Comparison of ENCODE assay signal across 30 cellular contexts in genomic region chr4:168487821-168488162, GRCh38. TPM values are rescaled to one million over a fixed set of nuclear protein-coding genes. Genes with fewer than 3 reads are reported as not detected.
DNase-seq lines count a peak whose midpoint lies in the region; ATAC-seq, FAIRE-seq and TF ChIP-seq lines count a peak whose summit lies in the region.
"Had no signal": no experiment of that assay in that cellular context is flagged by ENCODE, and none has a peak within 500 bp of the region (broad histone marks: within the 10 kb centered on the region; RNA-seq: fewer than 3 reads in every experiment).

No MANE protein-coding gene starts in this region.

- H3K9me3 ChIP-seq in right cardiac atrium (ENCODE audit: control insufficient read depth, low read length) (no peaks in the 10 kb centered on the region), T-helper 17 cell (ENCODE audit: control insufficient read depth, low read length, poor library complexity, severe bottlenecking) (no peaks in the 10 kb centered on the region), endodermal cell (ENCODE audit: control insufficient read depth, low read length) (no peaks in the 10 kb centered on the region), tibial nerve (no peaks in the 10 kb centered on the region)
- H3K9me3 ChIP-seq: colonic mucosa, gastrocnemius medialis, neutrophil, prostate gland had no signal

- TF ChIP-seq CTCF in endodermal cell (conservative IDR thresholded peaks at IDR 0.05) (no peak), tibial nerve (IDR thresholded peaks at IDR 0.05) (no peak)

- H3K36me3 ChIP-seq in endodermal cell (ENCODE audit: control insufficient read depth, insufficient read depth, low read length) (no peaks in the 10 kb centered on the region), tibial nerve (no peaks in the 10 kb centered on the region)
- H3K36me3 ChIP-seq: brain microvascular endothelial cell, colonic mucosa, gastrocnemius medialis, neutrophil, prostate gland had no signal

- H3K9me3 Mint-ChIP-seq in stimulated activated effector memory CD8-positive, alpha-beta T cell treated with anti-CD3 and anti-CD28 coated beads, Interleukin-12 subunit alpha, Interleukin-12 subunit beta, amount 100 ng/mL, for 72 hours, result no peaks in the 10 kb centered on the region
- H3K9me3 Mint-ChIP-seq in endodermal cell, result peaks cover 2% of the 10 kb centered on the region
- H3K9me3 Mint-ChIP-seq: activated T-cell treated with anti-CD3 and anti-CD28 coated beads, Interleukin-2, amount 50 U/mL, for 72 hours; H9 had no signal

- no peak overlapping the region for H3K4me3 Mint-ChIP-seq in T-helper 17 cell
- H3K4me3 Mint-ChIP-seq in stimulated activated effector memory CD8-positive, alpha-beta T cell treated with anti-CD3 and anti-CD28 coated beads, Interleukin-12 subunit alpha, Interleukin-12 subunit beta, amount 100 ng/mL, for 72 hours, result no peak overlapping the region
- H3K4me3 Mint-ChIP-seq in endodermal cell, result no peak overlapping the region
- H3K4me3 Mint-ChIP-seq: activated CD4-positive, alpha-beta T cell treated with anti-CD3 and anti-CD28 coated beads, Interleukin-2, amount 10 ng/mL, durations not matched to agents 24 days and 14 days; B cell; H9 had no signal

- H3K4me3 ChIP-seq in right cardiac atrium (ENCODE audit: low read length), result no peak overlapping the region
- H3K4me3 ChIP-seq in endodermal cell (ENCODE audit: low read length), result no peak overlapping the region
- H3K4me3 ChIP-seq in tibial nerve, result no peak overlapping the region
- H3K4me3 ChIP-seq: colonic mucosa, gastrocnemius medialis, K562, prostate gland, skin epidermis had no signal

- H3K36me3 Mint-ChIP-seq in T-helper 17 cell (ENCODE audit: low read depth) (peaks cover 4% of the 10 kb centered on the region), endodermal cell (ENCODE audit: low read depth) (no peaks in the 10 kb centered on the region)
- H3K36me3 Mint-ChIP-seq in stimulated activated effector memory CD8-positive, alpha-beta T cell treated with anti-CD3 and anti-CD28 coated beads, Interleukin-12 subunit alpha, Interleukin-12 subunit beta, amount 100 ng/mL, for 72 hours, result no peaks in the 10 kb centered on the region

- peak overlapping the region; percentile 1 for H3K27ac Mint-ChIP-seq in T-helper 17 cell
- H3K27ac Mint-ChIP-seq in stimulated activated effector memory CD8-positive, alpha-beta T cell treated with anti-CD3 and anti-CD28 coated beads, Interleukin-12 subunit alpha, Interleukin-12 subunit beta, amount 100 ng/mL, for 72 hours, result no peak overlapping the region
- H3K27ac Mint-ChIP-seq in endodermal cell, result no peak overlapping the region
- H3K27ac Mint-ChIP-seq: activated CD4-positive, alpha-beta T cell treated with anti-CD3 and anti-CD28 coated beads, Interleukin-2, amount 10 ng/mL, durations not matched to agents 24 days and 14 days; activated T-cell treated with anti-CD3 and anti-CD28 coated beads, Interleukin-2, amount 50 U/mL, for 72 hours; B cell had no signal

- no peaks in the 10 kb centered on the region for H3K27me3 ChIP-seq in right cardiac atrium (ENCODE audit: control insufficient read depth, insufficient read depth)
- H3K27me3 ChIP-seq in endodermal cell (ENCODE audit: control insufficient read depth, insufficient read depth, low read length, poor library complexity, severe bottlenecking), result no peaks in the 10 kb centered on the region
- no peaks in the 10 kb centered on the region for H3K27me3 ChIP-seq in tibial nerve
- H3K27me3 ChIP-seq: brain microvascular endothelial cell, colonic mucosa, gastrocnemius medialis, neutrophil had no signal

- H3K27ac ChIP-seq in right cardiac atrium (ENCODE audit: low read length) (peak overlapping the region; percentile 45), endodermal cell (ENCODE audit: low read depth, low read length) (no peak overlapping the region), tibial nerve (no peak overlapping the region)
- H3K27ac ChIP-seq: colonic mucosa, neutrophil, prostate gland, VCaP had no signal

- DNase-seq in right cardiac atrium, result no peak
- no peak for DNase-seq in cardiac septum (ENCODE audit: low spot score)
- DNase-seq in T-helper 17 cell, result no peak
- DNase-seq in left lobe of liver (ENCODE audit: low spot score), result no peak
- DNase-seq in stimulated activated effector memory CD8-positive, alpha-beta T cell treated with anti-CD3 and anti-CD28 coated beads, Interleukin-12 subunit alpha, Interleukin-12 subunit beta, amount 100 ng/mL, for 72 hours (ENCODE audit: low spot score in 2 of 2), result no peak
- DNase-seq in RCC 7860 (ENCODE audit: low spot score), result no peak
- no peak for DNase-seq in endodermal cell
- DNase-seq in tibial nerve (ENCODE audit: low spot score in 2 of 2), result no peak
- DNase-seq: activated CD4-positive, alpha-beta T cell treated with anti-CD3 and anti-CD28 coated beads, Interleukin-2, amount 10 ng/mL, durations not matched to agents 24 days and 14 days; activated naive CD4-positive, alpha-beta T cell treated with Interleukin-2 at 50 U/mL for 16 hours; brain microvascular endothelial cell; colonic mucosa; effector CD8-positive, alpha-beta T cell; gastrocnemius medialis; H9; left cardiac atrium; mesendoderm; NCI-H1436; NCI-H446 treated with DMSO at 0.1 percent for 48 hours; NCI-H82; stimulated activated CD4-positive, alpha-beta T cell treated with anti-CD3 and anti-CD28 coated beads, Interleukin-1b, Interleukin-23, amount 100 ng/mL, for 48 hours; stimulated activated CD8-positive, alpha-beta memory T cell treated with anti-CD3 and anti-CD28 coated beads, Interleukin-4, amount 100 ng/mL, for 48 hours; T-helper 9 cell had no signal

- ATAC-seq in right cardiac atrium (no peak), T-helper 17 cell (no peak), left lobe of liver (peak; percentile 83)
- peak; percentile 19 for ATAC-seq in stimulated activated effector memory CD8-positive, alpha-beta T cell treated with anti-CD3 and anti-CD28 coated beads, Interleukin-12 subunit alpha, Interleukin-12 subunit beta, amount 100 ng/mL, for 72 hours
- ATAC-seq: gastrocnemius medialis, K562 had no signal

- no peak overlapping the region for H3K9ac ChIP-seq in endodermal cell (ENCODE audit: extremely low read depth, low read length, poor library complexity, severe bottlenecking)

- TF ChIP-seq EP300 in tibial nerve (IDR thresholded peaks at IDR 0.05), result no peak

- intact Hi-C loops in right cardiac atrium (cut with DNase I) (no loop called here), cardiac septum (cut with DNase I) (loop anchor here (10.0 kb wide), 1 partner anchor 303 kb away; no protein-coding TSS in a partner anchor)

- no peak for TF ChIP-seq POLR2A in tibial nerve (IDR thresholded peaks at IDR 0.05)

- H3K27me3 Mint-ChIP-seq in T-helper 17 cell (peaks cover 7% of the 10 kb centered on the region), endodermal cell (ENCODE audit: insufficient read depth) (no peaks in the 10 kb centered on the region)

- no peak for FAIRE-seq in RCC 7860 (lab: Jason Lieb, UNC)
- FAIRE-seq: K562 had no signal

- peaks cover 20% of the 10 kb centered on the region for H3K4me1 Mint-ChIP-seq in T-helper 17 cell
- peaks cover 8% of the 10 kb centered on the region for H3K4me1 Mint-ChIP-seq in stimulated activated effector memory CD8-positive, alpha-beta T cell treated with anti-CD3 and anti-CD28 coated beads, Interleukin-12 subunit alpha, Interleukin-12 subunit beta, amount 100 ng/mL, for 72 hours
- H3K4me1 Mint-ChIP-seq in endodermal cell, result peaks cover 13% of the 10 kb centered on the region
- H3K4me1 Mint-ChIP-seq: B cell, H9 had no signal

- 61% methylated on average over 2 of the region's 2 CpGs for WGBS in right cardiac atrium
- 45 to 100% methylated on average over 1 to 2 of the region's 2 CpGs for WGBS in endodermal cell (ENCODE audit: insufficient coverage in 1 of 2, insufficient read length in 1 of 2), 2 experiments
- 64 to 75% methylated on average over 2 of the region's 2 CpGs for WGBS in tibial nerve, 2 donors

- no peaks in the 10 kb centered on the region for H3K4me1 ChIP-seq in right cardiac atrium (ENCODE audit: control insufficient read depth, insufficient read depth, low read length)
- H3K4me1 ChIP-seq in endodermal cell (ENCODE audit: control insufficient read depth, insufficient read depth, low read length), result peaks cover 12% of the 10 kb centered on the region
- H3K4me1 ChIP-seq in tibial nerve, result no peaks in the 10 kb centered on the region
- H3K4me1 ChIP-seq: colonic mucosa, prostate gland had no signal

RNA-seq across cellular contexts. Expression of gene DDX60L, which starts 7.5 kb away (rescaled TPM):
- total RNA-seq in right cardiac atrium (10 to 100 TPM in 1 of 4 donors, 1 to 10 TPM in 3; 8.2 to 10.5 (median 8.8) TPM), cardiac septum (9.9 TPM), T-helper 17 cell (10 to 100 TPM; 42.2 to 45.3 TPM), left lobe of liver (9.8 TPM), endodermal cell (1 to 10 TPM in 1 of 2 donors, under 1 TPM in 1; 0.57 to 1.3 TPM), tibial nerve (10 to 100 TPM; 10.2 to 19.5 (median 15.7) TPM)
- polyA plus RNA-seq in right cardiac atrium, result 6.1 TPM
- 0.39 TPM for polyA plus RNA-seq in endodermal cell (2013, experiment 1 of 2)
- 0.66 TPM for polyA plus RNA-seq in endodermal cell (2013, experiment 2 of 2)

RNA-seq across cellular contexts. Expression of gene PALLD, which starts 9.1 kb away (rescaled TPM):
- 1,000 to 10,000 TPM in 1 of 4 donors, 100 to 1,000 TPM in 3; 625 to 1,069 (median 728) TPM for total RNA-seq in right cardiac atrium
- polyA plus RNA-seq in right cardiac atrium, result 233 TPM
- total RNA-seq in cardiac septum, result 705 TPM
- total RNA-seq in T-helper 17 cell, result under 1 TPM; 0.26 to 0.67 TPM
- total RNA-seq in left lobe of liver, result 8.9 TPM
- 10 to 100 TPM; 51.8 to 86.7 TPM for total RNA-seq in endodermal cell
- polyA plus RNA-seq in endodermal cell (2013, experiment 1 of 2), result 92.0 TPM
- polyA plus RNA-seq in endodermal cell (2013, experiment 2 of 2), result 94.4 TPM
- total RNA-seq in tibial nerve, result 100 to 1,000 TPM in 3 of 4 donors, 10 to 100 TPM in 1; 93.3 to 214 (median 174) TPM

Comparison
In these comparisons a context has a peak if more than half of its experiments do, and no peak if none do; other contexts are left out.
1. ATAC-seq: peak in left lobe of liver (single experiment) and stimulated activated effector memory CD8-positive, alpha-beta T cell treated with anti-CD3 and anti-CD28 coated beads, Interleukin-12 subunit alpha, Interleukin-12 subunit beta, amount 100 ng/mL, for 72 hours (single experiment); none in right cardiac atrium (0 of 2) and T-helper 17 cell (single experiment).